ENCODE assay signal across 8 cellular contexts in the genomic region with DNA sequence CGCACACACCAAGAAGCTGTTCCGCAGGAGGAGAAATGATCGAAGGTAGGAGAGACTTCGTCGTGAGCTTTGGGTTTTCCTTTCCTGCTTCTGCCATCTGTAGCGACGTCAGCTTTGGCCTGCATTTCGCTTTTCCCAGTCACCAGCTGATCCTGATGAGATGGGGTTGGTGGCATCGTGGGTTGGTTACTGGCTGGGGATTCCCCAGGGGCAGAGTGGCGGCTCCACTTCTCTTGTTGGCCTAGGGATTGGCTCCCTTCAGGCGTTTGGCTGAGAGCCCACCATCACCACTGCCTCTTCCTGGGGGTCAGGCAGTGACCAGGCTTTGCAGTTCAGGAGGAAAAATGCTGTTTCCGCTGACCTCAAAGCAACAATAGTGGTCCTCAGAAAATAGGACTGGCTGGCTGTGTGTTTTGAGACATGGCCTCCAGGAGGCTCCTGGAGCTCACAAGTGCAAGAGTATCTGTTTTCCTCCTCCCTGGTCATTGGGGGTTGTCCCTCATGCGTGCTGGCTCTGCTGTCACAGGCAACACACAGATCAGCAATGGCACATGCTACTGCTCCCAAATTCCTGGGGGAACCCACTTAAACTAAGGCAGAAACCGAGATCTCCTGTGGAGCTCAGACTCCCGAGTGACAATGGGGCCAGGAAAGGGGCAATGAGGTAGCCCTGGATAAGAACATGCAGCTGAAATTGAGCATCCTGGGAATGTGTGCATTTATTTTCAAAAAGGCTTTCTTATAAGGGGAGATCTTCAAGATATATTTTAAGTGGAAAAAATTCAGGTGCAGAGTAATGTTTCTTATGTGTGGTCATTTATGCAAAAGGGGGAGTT.
DNase-seq lines count a peak whose midpoint lies in the region; ATAC-seq, FAIRE-seq and TF ChIP-seq lines count a peak whose summit lies in the region.

No MANE protein-coding gene starts in this region.

- CTCF ChIA-PET in activated CD8-positive, alpha-beta T cell treated with anti-CD3 and anti-CD28 coated beads, Interleukin-2, amount 10 ng/mL, durations not matched to agents 7 days and 5 days (lab: Charles Lee), result interaction anchor here (1.2 to 1.6 kb wide), 4 partner anchors 9 to 732 kb away, joined by 3 to 5 read pairs (median 3); no protein-coding TSS in a partner anchor

- 58 to 70% methylated on average over 15 of the region's 15 CpGs for WGBS in heart right ventricle, 2 donors
- 76 to 80% (median 77%) methylated on average over 15 of the region's 15 CpGs for WGBS in small intestine, 3 donors

- H3K9me3 Mint-ChIP-seq in activated CD8-positive, alpha-beta T cell treated with anti-CD3 and anti-CD28 coated beads, Interleukin-2, amount 10 ng/mL, durations not matched to agents 7 days and 5 days (ENCODE audit: insufficient read depth), result no peaks in the 10 kb centered on the region

- H3K9me3 ChIP-seq in heart right ventricle, result no peaks in the 10 kb centered on the region
- no peaks in the 10 kb centered on the region for H3K9me3 ChIP-seq in small intestine (ENCODE audit: control insufficient read depth, low read depth)

- H3K36me3 Mint-ChIP-seq in activated CD8-positive, alpha-beta T cell treated with anti-CD3 and anti-CD28 coated beads, Interleukin-2, amount 10 ng/mL, durations not matched to agents 7 days and 5 days (ENCODE audit: low read depth), result no peaks in the 10 kb centered on the region

- FAIRE-seq in small intestine (lab: Jason Lieb, UNC), result no peak

- DNase-seq in SIG-M5 treated with dmso at 0.1 percent for 504 hours (lab: John Stamatoyannopoulos, UW; ENCODE audit: unreplicated experiment), result peak; percentile 20
- no peak for DNase-seq in SIG-M5 (lab: John Stamatoyannopoulos, UW)
- DNase-seq in activated CD8-positive, alpha-beta T cell treated with anti-CD3 and anti-CD28 coated beads, Interleukin-2, amount 10 ng/mL, durations not matched to agents 7 days and 5 days, result peak; percentile 35
- DNase-seq in heart right ventricle, result peak; percentile 28 to 69
- peak; percentile 26 for DNase-seq in small intestine

- no peak for TF ChIP-seq EP300 in Ishikawa (IDR thresholded peaks at IDR 0.05; ENCODE audit: borderline replicate concordance)

- peaks cover 2% of the 10 kb centered on the region for H3K27me3 Mint-ChIP-seq in activated CD8-positive, alpha-beta T cell treated with anti-CD3 and anti-CD28 coated beads, Interleukin-2, amount 10 ng/mL, durations not matched to agents 7 days and 5 days (ENCODE audit: low read depth)

- intact Hi-C loops in heart right ventricle (cut with DNase I), result loop anchor here in 5 of 10 donors (5.0 to 10.0 kb wide), 8 partner anchors 63 to 473 kb away; a partner anchor contains a TSS

- H3K27ac Mint-ChIP-seq in activated CD8-positive, alpha-beta T cell treated with anti-CD3 and anti-CD28 coated beads, Interleukin-2, amount 10 ng/mL, durations not matched to agents 7 days and 5 days, result peak overlapping the region; percentile 65

- no peaks in the 10 kb centered on the region for H3K27me3 ChIP-seq in heart right ventricle
- no peaks in the 10 kb centered on the region for H3K27me3 ChIP-seq in small intestine (ENCODE audit: control insufficient read depth in 2 of 2, insufficient read depth in 2 of 2, low read length in 2 of 2)

- H3K4me3 ChIP-seq in heart right ventricle, result no peak overlapping the region
- no peak overlapping the region for H3K4me3 ChIP-seq in small intestine (ENCODE audit: low read depth in 1 of 2, low read length in 2 of 2)

- H3K4me3 Mint-ChIP-seq in activated CD8-positive, alpha-beta T cell treated with anti-CD3 and anti-CD28 coated beads, Interleukin-2, amount 10 ng/mL, durations not matched to agents 7 days and 5 days, result no peak overlapping the region

- peak; percentile 51 for ATAC-seq in activated CD8-positive, alpha-beta T cell treated with anti-CD3 and anti-CD28 coated beads, Interleukin-2, amount 10 ng/mL, durations not matched to agents 7 days and 5 days
- peak; percentile 51 to 76 (median 68) for ATAC-seq in heart right ventricle
- ATAC-seq in HG02759 (IDR thresholded peaks at IDR 0.05; ENCODE audit: unreplicated experiment), result no peak
- ATAC-seq in HG03159 (IDR thresholded peaks at IDR 0.05; ENCODE audit: unreplicated experiment), result no peak

- peaks cover 13% of the 10 kb centered on the region for H3K4me1 Mint-ChIP-seq in activated CD8-positive, alpha-beta T cell treated with anti-CD3 and anti-CD28 coated beads, Interleukin-2, amount 10 ng/mL, durations not matched to agents 7 days and 5 days (ENCODE audit: low read depth)

- POLR2A ChIA-PET in activated CD8-positive, alpha-beta T cell treated with anti-CD3 and anti-CD28 coated beads, Interleukin-2, amount 10 ng/mL, durations not matched to agents 7 days and 5 days (lab: Charles Lee), result no interaction called here

- peak in 8 of 9 donors; percentile 50 to 75 (median 66) for TF ChIP-seq CTCF in heart right ventricle (IDR thresholded peaks at IDR 0.05)

- H3K36me3 ChIP-seq in heart right ventricle (no peaks in the 10 kb centered on the region), small intestine (ENCODE audit: control insufficient read depth in 2 of 2, insufficient read depth in 2 of 2, low read length in 2 of 2) (no peaks in the 10 kb centered on the region)

- TF ChIP-seq RAD21 in Ishikawa (IDR thresholded peaks at IDR 0.05; ENCODE audit: low read depth), result peak; percentile 74

- H3K27ac ChIP-seq in heart right ventricle (peak overlapping the region in 7 of 10 donors; percentile 14 to 92 (median 70)), small intestine (ENCODE audit: low read depth in 1 of 2, low read length in 1 of 2) (no peak overlapping the region)

- peaks cover 23 to 86% (median 59%) of the 10 kb centered on the region in 9 donors for H3K4me1 ChIP-seq in heart right ventricle
- peaks cover 0 to 5% of the 10 kb centered on the region in 2 donors for H3K4me1 ChIP-seq in small intestine (ENCODE audit: control insufficient read depth in 2 of 2, insufficient read depth in 1 of 2, low read depth in 1 of 2, low read length in 1 of 2)

TF ChIP-seq in Ishikawa, 13 proteins besides CTCF, POLR2A, EP300 and RAD21:
- TF ChIP-seq CREB1 (IDR thresholded peaks at IDR 0.05; ENCODE audit: low read depth) (no peak), CEBPB (IDR thresholded peaks at IDR 0.05) (no peak), TCF12 (IDR thresholded peaks at IDR 0.05; ENCODE audit: low read depth) (no peak), ZBTB7A (IDR thresholded peaks at IDR 0.05; ENCODE audit: low read depth) (no peak)
- TF ChIP-seq, protein P1, sequence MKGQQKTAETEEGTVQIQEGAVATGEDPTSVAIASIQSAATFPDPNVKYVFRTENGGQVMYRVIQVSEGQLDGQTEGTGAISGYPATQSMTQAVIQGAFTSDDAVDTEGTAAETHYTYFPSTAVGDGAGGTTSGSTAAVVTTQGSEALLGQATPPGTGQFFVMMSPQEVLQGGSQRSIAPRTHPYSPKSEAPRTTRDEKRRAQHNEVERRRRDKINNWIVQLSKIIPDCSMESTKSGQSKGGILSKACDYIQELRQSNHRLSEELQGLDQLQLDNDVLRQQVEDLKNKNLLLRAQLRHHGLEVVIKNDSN (IDR thresholded peaks at IDR 0.05), result no peak
- TF ChIP-seq, protein P2, sequence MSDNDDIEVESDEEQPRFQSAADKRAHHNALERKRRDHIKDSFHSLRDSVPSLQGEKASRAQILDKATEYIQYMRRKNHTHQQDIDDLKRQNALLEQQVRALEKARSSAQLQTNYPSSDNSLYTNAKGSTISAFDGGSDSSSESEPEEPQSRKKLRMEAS (IDR thresholded peaks at IDR 0.05), result no peak

Comparison
In these comparisons a context has a peak if more than half of its experiments do, and no peak if none do; other contexts are left out.
1. ATAC-seq: peak in activated CD8-positive, alpha-beta T cell treated with anti-CD3 and anti-CD28 coated beads, Interleukin-2, amount 10 ng/mL, durations not matched to agents 7 days and 5 days (single experiment) and heart right ventricle (8 of 8); none in HG02759 (single experiment) and HG03159 (single experiment).
2. H3K27ac ChIP-seq: peak in heart right ventricle (7 of 10); none in small intestine (0 of 2).